Comparison of ENCODE assay signal across 20 cellular contexts in the genomic region with DNA sequence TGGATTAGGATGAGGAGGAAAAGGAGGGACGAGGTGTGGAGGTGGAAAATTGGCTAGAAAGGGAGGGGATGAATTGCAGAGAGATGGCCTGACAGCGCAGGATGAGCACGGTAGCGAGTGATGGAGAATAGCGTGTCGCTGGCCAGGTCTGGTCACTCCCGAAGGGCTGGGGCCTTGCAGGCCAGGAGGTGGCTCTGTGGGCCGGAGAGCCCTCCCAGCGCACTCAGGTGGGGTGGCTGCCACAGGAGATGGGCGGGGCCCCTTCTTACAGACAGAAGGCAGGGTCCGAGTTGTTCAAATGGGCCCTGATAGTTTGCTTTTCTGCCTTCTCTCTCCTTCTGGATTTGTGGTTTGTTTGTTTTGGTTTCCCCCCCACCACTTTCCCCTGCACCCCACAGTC. TPM values are rescaled to one million over a fixed set of nuclear protein-coding genes. Genes with fewer than 3 reads are reported as not detected.
DNase-seq lines count a peak whose midpoint lies in the region; ATAC-seq and TF ChIP-seq lines count a peak whose summit lies in the region.
"Had no signal": no experiment of that assay in that cellular context is flagged by ENCODE, and none has a peak within 500 bp of the region (broad histone marks: within the 10 kb centered on the region; RNA-seq: fewer than 3 reads in every experiment).

No MANE protein-coding gene starts in this region.

- H3K4me1 ChIP-seq in skeletal muscle tissue (ENCODE audit: control insufficient read depth in 3 of 3, insufficient read depth in 3 of 3, low read length in 3 of 3): peaks cover 5 to 18% (median 5%) of the 10 kb centered on the region in 3 donors

- no peak overlapping the region for H3K9ac ChIP-seq in skeletal muscle tissue (ENCODE audit: low read depth in 1 of 3, low read length in 3 of 3)

- peak overlapping the region; percentile 49 for H3K27ac ChIP-seq in skeletal muscle tissue (ENCODE audit: low read depth, low read length)

- H3K27ac Mint-ChIP-seq in HFFc6: peak overlapping the region; percentile 84
- H3K27ac Mint-ChIP-seq: activated CD4-positive, alpha-beta T cell treated with anti-CD3 and anti-CD28 coated beads, Interleukin-2, amount 10 ng/mL, durations not matched to agents 7 days and 5 days; activated naive CD4-positive, alpha-beta T cell treated with anti-CD3 and anti-CD28 coated beads, Interleukin-2, amount 50 U/mL, for 24 hours; T-helper 1 cell treated with Interleukin-12 subunit alpha and Interleukin-12 subunit beta and Interleukin-4 antibody, amounts not matched to agents 30 μg/mL and 1 μg/mL, for 36 hours had no signal

- H3K36me3 ChIP-seq in skeletal muscle tissue (ENCODE audit: control insufficient read depth in 3 of 3, insufficient read depth in 3 of 3, low read length in 3 of 3): no peaks in the 10 kb centered on the region

- peaks cover 13% of the 10 kb centered on the region for H3K9me3 Mint-ChIP-seq in HFFc6
- H3K9me3 Mint-ChIP-seq: activated CD4-positive, alpha-beta T cell treated with anti-CD3 and anti-CD28 coated beads, Interleukin-2, amount 10 ng/mL, durations not matched to agents 7 days and 5 days; T-helper 1 cell treated with Interleukin-12 subunit alpha and Interleukin-12 subunit beta and Interleukin-4 antibody, amounts not matched to agents 30 μg/mL and 1 μg/mL, for 36 hours had no signal

- H3K4me3 Mint-ChIP-seq in HFFc6: peak overlapping the region; percentile 62; the same call in 1 of the 2 replicates
- H3K4me3 Mint-ChIP-seq: activated CD4-positive, alpha-beta T cell treated with anti-CD3 and anti-CD28 coated beads, Interleukin-2, amount 10 ng/mL, durations not matched to agents 7 days and 5 days; activated naive CD4-positive, alpha-beta T cell treated with anti-CD3 and anti-CD28 coated beads, Interleukin-2, amount 50 U/mL, for 24 hours; T-helper 1 cell treated with Interleukin-12 subunit alpha and Interleukin-12 subunit beta and Interleukin-4 antibody, amounts not matched to agents 30 μg/mL and 1 μg/mL, for 36 hours had no signal

- no peak for DNase-seq in HFFc6
- DNase-seq in mesenteric fat pad (ENCODE audit: low spot score): peak; percentile 67
- no peak for DNase-seq in Kasumi-1 (lab: John Stamatoyannopoulos, UW)
- DNase-seq in NCI-H1048 (lab: John Stamatoyannopoulos, UW): no peak
- DNase-seq in SK-N-DZ (ENCODE audit: low spot score): no peak
- DNase-seq: activated CD4-positive, alpha-beta T cell treated with anti-CD3 and anti-CD28 coated beads, Interleukin-2, amount 10 ng/mL, durations not matched to agents 7 days and 5 days; DMS79; effector CD4-positive, alpha-beta T cell; foreskin melanocyte; left ventricle myocardium superior; NCI-H1694 treated with DMSO at 0.1 percent for 48 hours; NCI-H774; OCI-M1; SHP77; trophoblast cell had no signal

- no peak overlapping the region for H3K4me3 ChIP-seq in skeletal muscle tissue (ENCODE audit: low read length in 3 of 3)

- peaks cover 2% of the 10 kb centered on the region; the same call in 1 of the 2 replicates for H3K27me3 Mint-ChIP-seq in HFFc6 (ENCODE audit: insufficient read depth)

- H3K27me3 ChIP-seq in skeletal muscle tissue (ENCODE audit: control insufficient read depth in 3 of 3, insufficient read depth in 3 of 3, low read length in 3 of 3): no peaks in the 10 kb centered on the region

- ATAC-seq in SK-N-SH treated with all-trans-retinoic acid at 6 μM for 48 hours (peak; percentile 19; the same call in 2 of the 3 replicates), GM19351 (IDR thresholded peaks at IDR 0.05; ENCODE audit: unreplicated experiment) (no peak)
- ATAC-seq: left ventricle myocardium superior had no signal

- H3K9me3 ChIP-seq in skeletal muscle tissue (ENCODE audit: control insufficient read depth in 3 of 3, low read length in 3 of 3): no peaks in the 10 kb centered on the region

- TF ChIP-seq CTCF in HFFc6 (IDR thresholded peaks at IDR 0.05): no peak

- H3K4me1 Mint-ChIP-seq in HFFc6 (ENCODE audit: low read depth): peaks cover 37% of the 10 kb centered on the region
- H3K4me1 Mint-ChIP-seq: activated CD4-positive, alpha-beta T cell treated with anti-CD3 and anti-CD28 coated beads, Interleukin-2, amount 10 ng/mL, durations not matched to agents 7 days and 5 days; activated naive CD4-positive, alpha-beta T cell treated with anti-CD3 and anti-CD28 coated beads, Interleukin-2, amount 50 U/mL, for 24 hours had no signal

- peaks cover 11% of the 10 kb centered on the region for H3K36me3 Mint-ChIP-seq in HFFc6 (ENCODE audit: low read depth)

TF ChIP-seq in SK-N-SH treated with all-trans-retinoic acid at 6 μM for 48 hours, 23 proteins besides CTCF, POLR2A, EP300 and RAD21 (continues in another document):
- TF ChIP-seq OSR1 (CRISPR knock-in tag; IDR thresholded peaks at IDR 0.05) (no peak), RARB (CRISPR knock-in tag; IDR thresholded peaks at IDR 0.05) (no peak), ARNTL (CRISPR knock-in tag; IDR thresholded peaks at IDR 0.05; ENCODE audit: borderline replicate concordance, low read depth) (no peak), SNAI2 (CRISPR knock-in tag; IDR thresholded peaks at IDR 0.05) (no peak), ESRRG (CRISPR knock-in tag; IDR thresholded peaks at IDR 0.05) (no peak), CSDC2 (CRISPR knock-in tag; IDR thresholded peaks at IDR 0.05) (no peak), ZNF8 (CRISPR knock-in tag; IDR thresholded peaks at IDR 0.05) (no peak), ZC3H10 (CRISPR knock-in tag; IDR thresholded peaks at IDR 0.05) (no peak), TOX (CRISPR knock-in tag; IDR thresholded peaks at IDR 0.05; ENCODE audit: borderline replicate concordance) (no peak), GLIS3 (CRISPR knock-in tag; IDR thresholded peaks at IDR 0.05) (no peak), ISL1 (CRISPR knock-in tag; IDR thresholded peaks at IDR 0.05) (no peak), ZNF70 (CRISPR knock-in tag; IDR thresholded peaks at IDR 0.05) (no peak), BACH2 (CRISPR knock-in tag; IDR thresholded peaks at IDR 0.05; ENCODE audit: borderline replicate concordance) (no peak)
- TF ChIP-seq, protein P1, sequence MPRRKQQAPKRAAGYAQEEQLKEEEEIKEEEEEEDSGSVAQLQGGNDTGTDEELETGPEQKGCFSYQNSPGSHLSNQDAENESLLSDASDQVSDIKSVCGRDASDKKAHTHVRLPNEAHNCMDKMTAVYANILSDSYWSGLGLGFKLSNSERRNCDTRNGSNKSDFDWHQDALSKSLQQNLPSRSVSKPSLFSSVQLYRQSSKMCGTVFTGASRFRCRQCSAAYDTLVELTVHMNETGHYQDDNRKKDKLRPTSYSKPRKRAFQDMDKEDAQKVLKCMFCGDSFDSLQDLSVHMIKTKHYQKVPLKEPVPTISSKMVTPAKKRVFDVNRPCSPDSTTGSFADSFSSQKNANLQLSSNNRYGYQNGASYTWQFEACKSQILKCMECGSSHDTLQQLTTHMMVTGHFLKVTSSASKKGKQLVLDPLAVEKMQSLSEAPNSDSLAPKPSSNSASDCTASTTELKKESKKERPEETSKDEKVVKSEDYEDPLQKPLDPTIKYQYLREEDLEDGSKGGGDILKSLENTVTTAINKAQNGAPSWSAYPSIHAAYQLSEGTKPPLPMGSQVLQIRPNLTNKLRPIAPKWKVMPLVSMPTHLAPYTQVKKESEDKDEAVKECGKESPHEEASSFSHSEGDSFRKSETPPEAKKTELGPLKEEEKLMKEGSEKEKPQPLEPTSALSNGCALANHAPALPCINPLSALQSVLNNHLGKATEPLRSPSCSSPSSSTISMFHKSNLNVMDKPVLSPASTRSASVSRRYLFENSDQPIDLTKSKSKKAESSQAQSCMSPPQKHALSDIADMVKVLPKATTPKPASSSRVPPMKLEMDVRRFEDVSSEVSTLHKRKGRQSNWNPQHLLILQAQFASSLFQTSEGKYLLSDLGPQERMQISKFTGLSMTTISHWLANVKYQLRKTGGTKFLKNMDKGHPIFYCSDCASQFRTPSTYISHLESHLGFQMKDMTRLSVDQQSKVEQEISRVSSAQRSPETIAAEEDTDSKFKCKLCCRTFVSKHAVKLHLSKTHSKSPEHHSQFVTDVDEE (CRISPR knock-in tag; IDR thresholded peaks at IDR 0.05): no peak
- TF ChIP-seq, protein P2, sequence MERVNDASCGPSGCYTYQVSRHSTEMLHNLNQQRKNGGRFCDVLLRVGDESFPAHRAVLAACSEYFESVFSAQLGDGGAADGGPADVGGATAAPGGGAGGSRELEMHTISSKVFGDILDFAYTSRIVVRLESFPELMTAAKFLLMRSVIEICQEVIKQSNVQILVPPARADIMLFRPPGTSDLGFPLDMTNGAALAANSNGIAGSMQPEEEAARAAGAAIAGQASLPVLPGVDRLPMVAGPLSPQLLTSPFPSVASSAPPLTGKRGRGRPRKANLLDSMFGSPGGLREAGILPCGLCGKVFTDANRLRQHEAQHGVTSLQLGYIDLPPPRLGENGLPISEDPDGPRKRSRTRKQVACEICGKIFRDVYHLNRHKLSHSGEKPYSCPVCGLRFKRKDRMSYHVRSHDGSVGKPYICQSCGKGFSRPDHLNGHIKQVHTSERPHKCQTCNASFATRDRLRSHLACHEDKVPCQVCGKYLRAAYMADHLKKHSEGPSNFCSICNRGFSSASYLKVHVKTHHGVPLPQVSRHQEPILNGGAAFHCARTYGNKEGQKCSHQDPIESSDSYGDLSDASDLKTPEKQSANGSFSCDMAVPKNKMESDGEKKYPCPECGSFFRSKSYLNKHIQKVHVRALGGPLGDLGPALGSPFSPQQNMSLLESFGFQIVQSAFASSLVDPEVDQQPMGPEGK (CRISPR knock-in tag; IDR thresholded peaks at IDR 0.05; ENCODE audit: borderline replicate concordance): no peak
- TF ChIP-seq, protein P3, sequence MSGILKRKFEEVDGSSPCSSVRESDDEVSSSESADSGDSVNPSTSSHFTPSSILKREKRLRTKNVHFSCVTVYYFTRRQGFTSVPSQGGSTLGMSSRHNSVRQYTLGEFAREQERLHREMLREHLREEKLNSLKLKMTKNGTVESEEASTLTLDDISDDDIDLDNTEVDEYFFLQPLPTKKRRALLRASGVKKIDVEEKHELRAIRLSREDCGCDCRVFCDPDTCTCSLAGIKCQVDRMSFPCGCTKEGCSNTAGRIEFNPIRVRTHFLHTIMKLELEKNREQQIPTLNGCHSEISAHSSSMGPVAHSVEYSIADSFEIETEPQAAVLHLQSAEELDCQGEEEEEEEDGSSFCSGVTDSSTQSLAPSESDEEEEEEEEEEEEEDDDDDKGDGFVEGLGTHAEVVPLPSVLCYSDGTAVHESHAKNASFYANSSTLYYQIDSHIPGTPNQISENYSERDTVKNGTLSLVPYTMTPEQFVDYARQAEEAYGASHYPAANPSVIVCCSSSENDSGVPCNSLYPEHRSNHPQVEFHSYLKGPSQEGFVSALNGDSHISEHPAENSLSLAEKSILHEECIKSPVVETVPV (CRISPR knock-in tag; IDR thresholded peaks at IDR 0.05): no peak

RNA-seq across cellular contexts. Expression of a gene that starts 37.2 kb away (rescaled TPM):
- total RNA-seq in HFFc6 (2021; fragmentation: NEBNext Ultra II Directional; extraction: Animal tissue kit (Norgen Biotek cat#: 25700)): 100 to 1,000 TPM; 705 to 934 (median 790) TPM
- total RNA-seq in mesenteric fat pad (33.4 TPM), skeletal muscle tissue (19.8 TPM)
- polyA plus RNA-seq in SK-N-DZ (2014; cell fraction: cytosol; rRNA removed): 65.9 and 121 TPM in 2 replicates
- polyA plus RNA-seq in SK-N-DZ (2014; cell fraction: nucleus; rRNA removed): 51.5 and 76.0 TPM in 2 replicates

Comparison
In these comparisons a context has a peak if more than half of its experiments do, and no peak if none do; other contexts are left out.
1. RNA of a gene that starts 37.2 kb away (total RNA-seq): 705 to 934 TPM in HFFc6; 33.4 TPM in mesenteric fat pad (single experiment) and 19.8 TPM in skeletal muscle tissue (single experiment); every median in the first group is over 10 times any median in the second.